In genomic region chr6:108541843-108542795, GRCh38 we compare ENCODE assay signal across 8 cellular contexts. TPM values are rescaled to one million over a fixed set of nuclear protein-coding genes. Genes with fewer than 3 reads are reported as not detected.
DNase-seq lines count a peak whose midpoint lies in the region; ATAC-seq, FAIRE-seq and TF ChIP-seq lines count a peak whose summit lies in the region.

No MANE protein-coding gene starts in this region.

- CTCF ChIA-PET in AG04450 (lab: Charles Lee), result interaction anchor here (0.6 to 6.2 kb wide), 37 partner anchors 8 to 566 kb away, joined by 3 to 121 read pairs (median 4); partner anchors contain the start of genes ARMC2 and SESN1

- H3K9me3 ChIP-seq in AG04450 (ENCODE audit: control insufficient read depth, insufficient read depth, low read length), result no peaks in the 10 kb centered on the region

- H3K27me3 ChIP-seq in AG04450 (ENCODE audit: control insufficient read depth, insufficient read depth, low read length), result peaks cover 2% of the 10 kb centered on the region

- peak; percentile 90 for TF ChIP-seq CTCF in AG04450 (IDR thresholded peaks at IDR 0.05; ENCODE audit: low read depth, low read length)
- TF ChIP-seq CTCF in fibroblast of villous mesenchyme (IDR thresholded peaks at IDR 0.05; ENCODE audit: insufficient read depth, low read depth, low read length), result peak; percentile 90
- TF ChIP-seq CTCF in omental fat pad (IDR thresholded peaks at IDR 0.05), result peak in 1 of 3 donors; percentile 49

- H3K4me3 ChIP-seq in AG04450 (ENCODE audit: low read depth, low read length) (no peak overlapping the region), fibroblast of villous mesenchyme (ENCODE audit: low read depth, low read length) (no peak overlapping the region)

- peak; percentile 79 for DNase-seq in AG04450 (ENCODE audit: low read depth, low spot score)
- DNase-seq in LHCN-M2 (ENCODE audit: low read depth), result peak; percentile 80
- DNase-seq in RKO (ENCODE audit: low spot score), result peak; percentile 82
- DNase-seq in activated T-helper 9 cell treated with anti-CD3 and anti-CD28 coated beads, Interleukin-2, amount 50 U/mL, for 16 hours (ENCODE audit: low read depth), result peak; percentile 56
- peak; percentile 87 for DNase-seq in fibroblast of villous mesenchyme (ENCODE audit: low read depth)
- DNase-seq in omental fat pad (ENCODE audit: low spot score), result no peak
- DNase-seq in urothelium cell line (ENCODE audit: low spot score), result peak; percentile 56

- FAIRE-seq in urothelium cell line (lab: Jason Lieb, UNC), result no peak

- ATAC-seq in GM18511 (IDR thresholded peaks at IDR 0.05; ENCODE audit: unreplicated experiment), result peak; percentile 70
- peak; percentile 52 for ATAC-seq in omental fat pad (ENCODE audit: low FRiP score)

- H3K27ac ChIP-seq in AG04450 (ENCODE audit: low read depth, low read length), result no peak overlapping the region

- POLR2A ChIA-PET in AG04450 (lab: Yijun Ruan, JAX), result interaction anchor here (0.6 to 1.5 kb wide), 7 partner anchors 14 to 552 kb away, joined by 3 to 9 read pairs (median 4); partner anchors contain the start of genes FOXO3 and SESN1

RNA-seq across cellular contexts. Expression of gene FOXO3, which starts 18.6 kb away (rescaled TPM):
- 32.7 and 36.7 TPM in 2 replicates for polyA plus RNA-seq in AG04450 (2011; rRNA removed)
- 136 and 171 TPM in 2 replicates for polyA minus RNA-seq in AG04450 (2011; rRNA and poly(A)+ RNA removed)
- total RNA-seq in LHCN-M2 (2014; rRNA removed) (41.0 and 58.8 TPM in 2 replicates), fibroblast of villous mesenchyme (41.9 and 43.2 TPM in 2 replicates), omental fat pad (100 to 1,000 TPM in 3 of 4 donors, 10 to 100 TPM in 1; 92.9 to 129 (median 113) TPM)
- polyA plus RNA-seq in LHCN-M2 (2012), result 13.6 TPM
